ENCODE assay signal across 8 cellular contexts in the genomic region with DNA sequence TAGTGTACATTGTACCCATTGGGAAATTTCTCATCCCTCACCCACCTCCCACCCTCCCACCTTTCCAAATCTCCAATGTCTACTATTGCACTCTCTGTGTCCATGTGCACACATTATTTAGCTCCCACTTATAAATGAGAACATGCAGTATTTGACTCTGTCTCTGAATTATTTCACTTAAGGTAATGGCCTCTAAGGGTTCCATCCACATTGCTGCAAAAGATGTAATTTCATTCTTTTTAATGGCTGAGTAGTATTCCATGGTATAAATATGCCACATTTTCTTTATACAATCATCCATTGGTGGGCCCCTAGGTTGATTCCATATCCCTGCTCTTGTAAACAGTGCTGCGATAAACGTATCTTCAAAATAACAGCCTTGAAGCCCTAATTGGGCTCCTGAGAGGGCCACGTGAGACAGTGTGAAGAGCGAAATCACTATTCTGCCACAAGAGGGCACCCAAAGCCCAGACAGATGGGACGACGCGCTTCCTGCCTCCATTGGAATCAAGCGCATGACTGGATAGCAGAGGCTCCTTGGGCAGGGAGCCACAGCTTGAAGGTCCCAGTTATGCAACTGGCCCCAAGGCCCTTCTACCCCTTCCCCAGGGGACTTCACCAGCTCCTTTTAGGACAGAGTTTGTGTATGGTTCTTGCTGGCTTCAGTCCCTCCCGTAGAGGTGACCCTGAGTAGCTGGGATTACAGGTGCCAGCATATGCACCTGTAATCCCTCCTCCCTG. TPM values are rescaled to one million over a fixed set of nuclear protein-coding genes. Genes with fewer than 3 reads are reported as not detected.
DNase-seq lines count a peak whose midpoint lies in the region; ATAC-seq and TF ChIP-seq lines count a peak whose summit lies in the region.

No MANE protein-coding gene starts in this region.

- H3K4me1 Mint-ChIP-seq in Caco-2 (ENCODE audit: low read depth, unreplicated experiment): peaks cover 8% of the 10 kb centered on the region
- peaks cover 39% of the 10 kb centered on the region for H3K4me1 Mint-ChIP-seq in T-helper 2 cell treated with Interferon-gamma antibody and Interleukin-4, amounts not matched to agents 5 μg/mL and 100 μg/mL, for 36 hours (ENCODE audit: low read depth)

- H3K27ac ChIP-seq in right atrium auricular region (no peak overlapping the region), rectal smooth muscle tissue (ENCODE audit: low read depth, low read length) (peak overlapping the region; percentile 68)

- H3K36me3 Mint-ChIP-seq in Caco-2 (ENCODE audit: insufficient read depth, unreplicated experiment): no peaks in the 10 kb centered on the region
- H3K36me3 Mint-ChIP-seq in T-helper 2 cell treated with Interferon-gamma antibody and Interleukin-4, amounts not matched to agents 5 μg/mL and 100 μg/mL, for 36 hours (ENCODE audit: low read depth): no peaks in the 10 kb centered on the region

- H3K9ac ChIP-seq in rectal smooth muscle tissue (ENCODE audit: low read length): peak overlapping the region; percentile 49

- H3K4me3 ChIP-seq in Caco-2 (ENCODE audit: low read depth, low read length) (no peak overlapping the region), HAP-1 (no peak overlapping the region), right atrium auricular region (no peak overlapping the region), rectal smooth muscle tissue (ENCODE audit: low read length) (peak overlapping the region; percentile 36)

- CTCF ChIA-PET in Caco-2 (lab: Charles Lee): interaction anchor here (0.5 to 4.5 kb wide), 10 partner anchors 15 to 135 kb away, joined by 3 to 45 read pairs (median 4); a partner anchor contains a TSS

- H3K9me3 ChIP-seq in Caco-2: no peaks in the 10 kb centered on the region
- no peaks in the 10 kb centered on the region for H3K9me3 ChIP-seq in HAP-1
- H3K9me3 ChIP-seq in right atrium auricular region: no peaks in the 10 kb centered on the region

- POLR2A ChIA-PET in Caco-2 (lab: Charles Lee): interaction anchor here (0.7 to 1.1 kb wide), 2 partner anchors 111 kb away, joined by 3 to 8 read pairs; a partner anchor contains a TSS

- H3K9me3 Mint-ChIP-seq in Caco-2 (ENCODE audit: unreplicated experiment): no peaks in the 10 kb centered on the region
- H3K9me3 Mint-ChIP-seq in T-helper 2 cell treated with Interferon-gamma antibody and Interleukin-4, amounts not matched to agents 5 μg/mL and 100 μg/mL, for 36 hours: no peaks in the 10 kb centered on the region

- no peaks in the 10 kb centered on the region for H3K36me3 ChIP-seq in Caco-2 (ENCODE audit: control insufficient read depth, insufficient read depth, low read length)
- H3K36me3 ChIP-seq in HAP-1 (replicated peaks): no peaks in the 10 kb centered on the region
- no peaks in the 10 kb centered on the region for H3K36me3 ChIP-seq in right atrium auricular region
- H3K36me3 ChIP-seq in rectal smooth muscle tissue (ENCODE audit: control insufficient read depth, insufficient read depth, low read length): no peaks in the 10 kb centered on the region

- peak; percentile 88 to 97 for TF ChIP-seq CTCF in Caco-2 (IDR thresholded peaks at IDR 0.05; ENCODE audit: insufficient read depth in 1 of 2, low read depth in 1 of 2, low read length in 1 of 2, severe bottlenecking in 1 of 2, unreplicated experiment in 1 of 2)
- TF ChIP-seq CTCF in right atrium auricular region (IDR thresholded peaks at IDR 0.05): peak; percentile 78 to 96

- intact Hi-C loops in Caco-2 (cut with micrococcal nuclease; ENCODE audit: unreplicated experiment): loop anchor here (1.0 kb wide), 4 partner anchors 42 to 115 kb away; a partner anchor contains a TSS

- no peak overlapping the region for H3K4me3 Mint-ChIP-seq in Caco-2 (ENCODE audit: unreplicated experiment)
- no peak overlapping the region for H3K4me3 Mint-ChIP-seq in T-helper 2 cell treated with Interferon-gamma antibody and Interleukin-4, amounts not matched to agents 5 μg/mL and 100 μg/mL, for 36 hours

- H3K4me1 ChIP-seq in Caco-2 (peaks cover 8% of the 10 kb centered on the region), HAP-1 (no peaks in the 10 kb centered on the region; the same call in 1 of the 2 replicates), right atrium auricular region (peaks cover 0 to 8% of the 10 kb centered on the region in 2 donors), rectal smooth muscle tissue (ENCODE audit: control insufficient read depth, insufficient read depth, low read length) (peaks cover 13% of the 10 kb centered on the region)

- DNase-seq in Caco-2 (peak; percentile 87), HAP-1 (ENCODE audit: low spot score in 2 of 2) (peak; percentile 82 to 85), NCI-H2081 treated with DMSO at 0.1 percent for 48 hours (lab: John Stamatoyannopoulos, UW) (peak; percentile 75), anterior cingulate cortex (lab: John Stamatoyannopoulos, UW) (peak in 53 of 58 donors; percentile 11 to 85 (median 56)), right atrium auricular region (ENCODE audit: low spot score) (peak; percentile 94)
- DNase-seq in T-helper 2 cell treated with Interferon-gamma antibody and Interleukin-4, amounts not matched to agents 5 μg/mL and 100 μg/mL, for 36 hours (ENCODE audit: low spot score): peak; percentile 77

- H3K27me3 ChIP-seq in Caco-2 (replicated peaks; ENCODE audit: control insufficient read depth, insufficient read depth, low read length) (no peaks in the 10 kb centered on the region), HAP-1 (ENCODE audit: low read depth) (no peaks in the 10 kb centered on the region), right atrium auricular region (no peaks in the 10 kb centered on the region), rectal smooth muscle tissue (ENCODE audit: control insufficient read depth, insufficient read depth, low read length) (no peaks in the 10 kb centered on the region)

- BruUV-seq in Caco-2 (replicated peaks; lab: Mats Ljungman, UMichigan): no TSS peak

- ATAC-seq in GM18520 (IDR thresholded peaks at IDR 0.05; ENCODE audit: unreplicated experiment): no peak

- in situ Hi-C loops in HAP-1 (cut with MboI; ENCODE audit: low sequenced_read_pairs): no loop called here

- no peak overlapping the region for H3K27ac Mint-ChIP-seq in Caco-2 (ENCODE audit: unreplicated experiment)
- peak overlapping the region; percentile 77 for H3K27ac Mint-ChIP-seq in T-helper 2 cell treated with Interferon-gamma antibody and Interleukin-4, amounts not matched to agents 5 μg/mL and 100 μg/mL, for 36 hours

- no peaks in the 10 kb centered on the region for H3K27me3 Mint-ChIP-seq in Caco-2 (ENCODE audit: insufficient read depth, unreplicated experiment)
- H3K27me3 Mint-ChIP-seq in T-helper 2 cell treated with Interferon-gamma antibody and Interleukin-4, amounts not matched to agents 5 μg/mL and 100 μg/mL, for 36 hours (ENCODE audit: low read depth): no peaks in the 10 kb centered on the region

RNA-seq across cellular contexts. Expression of a gene that starts 21.3 kb away (rescaled TPM):
- total RNA-seq in Caco-2 (2022) (not detected in 2 replicates), right atrium auricular region (1 to 10 TPM in 1 of 2 donors, not detected in 1; 1.1 TPM)

RNA-seq across cellular contexts. Expression of a gene that starts 28.4 kb away (rescaled TPM):
- total RNA-seq in Caco-2 (2022) (9.1 and 9.7 TPM in 2 replicates), right atrium auricular region (10 to 100 TPM; 14.5 to 16.9 TPM)

RNA-seq across cellular contexts. Expression of a gene that starts 39.5 kb away (rescaled TPM):
- total RNA-seq in Caco-2 (2022) (194 and 197 TPM in 2 replicates), right atrium auricular region (10 to 100 TPM; 63.6 to 72.1 TPM)

RNA-seq across cellular contexts. Expression of a gene that starts 47.0 kb away (rescaled TPM):
- total RNA-seq in Caco-2 (2022) (8.4 and 9.7 TPM in 2 replicates), right atrium auricular region (1 to 10 TPM; 1.7 to 3.6 TPM)

RNA-seq across cellular contexts. Expression of a gene that starts 48.1 kb away (rescaled TPM):
- total RNA-seq in Caco-2 (2022): 52.6 and 53.5 TPM in 2 replicates
- 10 to 100 TPM in 1 of 2 donors, 1 to 10 TPM in 1; 2.7 to 18.7 TPM for total RNA-seq in right atrium auricular region
